In the genomic region with DNA sequence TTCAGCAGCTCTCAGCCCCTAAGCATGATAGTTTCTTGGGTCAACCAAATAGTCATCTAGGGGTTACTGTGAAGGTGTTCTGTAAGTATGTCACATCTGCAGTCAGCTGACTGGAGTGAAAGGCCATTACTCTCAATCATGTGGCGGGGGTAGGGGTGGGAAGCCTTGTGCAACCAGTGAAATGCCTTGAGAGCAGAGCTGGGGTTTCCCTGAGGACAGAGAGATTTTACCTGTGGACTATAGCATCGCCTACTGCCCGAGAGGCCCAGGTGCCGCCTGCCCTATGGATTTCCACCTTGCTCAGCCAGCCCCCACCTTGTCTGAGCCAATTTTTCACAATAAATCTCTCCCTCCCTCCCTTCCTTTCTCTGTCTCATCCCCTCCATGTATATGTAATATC, we compare ENCODE assay signal across 23 cellular contexts. TPM values are rescaled to one million over a fixed set of nuclear protein-coding genes. Genes with fewer than 3 reads are reported as not detected.
"Had no signal": no experiment of that assay in that cellular context is flagged by ENCODE, and none has a peak within 500 bp of the region (broad histone marks: within the 10 kb centered on the region; RNA-seq: fewer than 3 reads in every experiment).

No MANE protein-coding gene starts in this region.

- H3K4me1 ChIP-seq: gastrocnemius medialis, tibial nerve, uterus had no signal

- H3K4me3 ChIP-seq: esophagus muscularis mucosa, gastrocnemius medialis, left lung, pancreas, skin epidermis, tibial nerve, uterus had no signal

- H3K27me3 Mint-ChIP-seq: stimulated activated naive CD8-positive, alpha-beta T cell treated with anti-CD3 and anti-CD28 coated beads, Interleukin-15, amount 100 ng/mL, for 72 hours had no signal

- H3K27ac Mint-ChIP-seq: activated CD4-positive, alpha-beta T cell treated with anti-CD3 and anti-CD28 coated beads, Interleukin-2, amount 10 ng/mL, durations not matched to agents 7 days and 5 days; activated CD8-positive, alpha-beta T cell treated with anti-CD3 and anti-CD28 coated beads, Interleukin-2, amount 10 ng/mL, durations not matched to agents 7 days and 5 days; activated naive CD4-positive, alpha-beta T cell treated with anti-CD3 and anti-CD28 coated beads, Interleukin-2, amount 50 U/mL, for 72 hours; stimulated activated effector memory CD8-positive, alpha-beta T cell treated with anti-CD3 and anti-CD28 coated beads, Interleukin-12 subunit alpha, Interleukin-12 subunit beta, amount 100 ng/mL, for 72 hours; stimulated activated naive CD8-positive, alpha-beta T cell treated with anti-CD3 and anti-CD28 coated beads, Interleukin-15, amount 100 ng/mL, for 72 hours; T-cell; T-helper 2 cell treated with Interferon-gamma antibody and Interleukin-4, amounts not matched to agents 5 μg/mL and 100 μg/mL, for 36 hours had no signal

- DNase-seq: activated CD4-positive, alpha-beta T cell treated with anti-CD3 and anti-CD28 coated beads, Interleukin-2, amount 10 ng/mL, durations not matched to agents 7 days and 5 days; activated CD4-positive, CD25-positive, alpha-beta regulatory T cell treated with anti-CD3 and anti-CD28 coated beads, Interleukin-2, amount 50 U/mL, for 72 hours; activated CD8-positive, alpha-beta T cell treated with anti-CD3 and anti-CD28 coated beads, Interleukin-2, amount 10 ng/mL, durations not matched to agents 7 days and 5 days; activated gamma-delta T cell treated with Interleukin-2 at 50 U/mL for 16 hours; brain microvascular endothelial cell; central memory CD4-positive, alpha-beta T cell; gastrocnemius medialis; pancreas; stimulated activated CD4-positive, alpha-beta T cell treated with anti-CD3 and anti-CD28 coated beads, Interleukin-1b, Interleukin-23, amount 100 ng/mL, for 48 hours; stimulated activated naive CD8-positive, alpha-beta T cell treated with anti-CD3 and anti-CD28 coated beads, Interleukin-15, amount 100 ng/mL, for 72 hours; T-cell; uterus had no signal

- FAIRE-seq: colon, islet of Langerhans, pancreas had no signal

- H3K27ac ChIP-seq: brain microvascular endothelial cell, esophagus muscularis mucosa, gastrocnemius medialis, left lung, neutrophil, pancreas, tibial nerve, uterus had no signal

- H3K27me3 ChIP-seq: brain microvascular endothelial cell, esophagus muscularis mucosa, gastrocnemius medialis, left lung, neutrophil, pancreas, tibial nerve, uterus had no signal

- H3K9me3 ChIP-seq: gastrocnemius medialis, left lung, neutrophil, pancreas, tibial nerve, uterus had no signal

- H3K9me3 Mint-ChIP-seq: activated naive CD4-positive, alpha-beta T cell treated with anti-CD3 and anti-CD28 coated beads, Interleukin-2, amount 50 U/mL, for 72 hours; stimulated activated effector memory CD8-positive, alpha-beta T cell treated with anti-CD3 and anti-CD28 coated beads, Interleukin-12 subunit alpha, Interleukin-12 subunit beta, amount 100 ng/mL, for 72 hours; stimulated activated naive CD8-positive, alpha-beta T cell treated with anti-CD3 and anti-CD28 coated beads, Interleukin-15, amount 100 ng/mL, for 72 hours; T-helper 2 cell treated with Interferon-gamma antibody and Interleukin-4, amounts not matched to agents 5 μg/mL and 100 μg/mL, for 36 hours had no signal

- H3K36me3 ChIP-seq: brain microvascular endothelial cell, esophagus muscularis mucosa, gastrocnemius medialis, left lung, neutrophil, pancreas, tibial nerve, uterus had no signal

- ATAC-seq: activated CD8-positive, alpha-beta T cell treated with anti-CD3 and anti-CD28 coated beads, Interleukin-2, amount 10 ng/mL, durations not matched to agents 7 days and 5 days; activated naive CD4-positive, alpha-beta T cell treated with anti-CD3 and anti-CD28 coated beads, Interleukin-2, amount 50 U/mL, for 72 hours; gastrocnemius medialis; stimulated activated effector memory CD8-positive, alpha-beta T cell treated with anti-CD3 and anti-CD28 coated beads, Interleukin-12 subunit alpha, Interleukin-12 subunit beta, amount 100 ng/mL, for 72 hours; stimulated activated naive CD8-positive, alpha-beta T cell treated with anti-CD3 and anti-CD28 coated beads, Interleukin-15, amount 100 ng/mL, for 72 hours; T-cell had no signal

- H3K4me1 Mint-ChIP-seq: activated CD4-positive, alpha-beta T cell treated with anti-CD3 and anti-CD28 coated beads, Interleukin-2, amount 10 ng/mL, durations not matched to agents 7 days and 5 days; nephron; stimulated activated effector memory CD8-positive, alpha-beta T cell treated with anti-CD3 and anti-CD28 coated beads, Interleukin-12 subunit alpha, Interleukin-12 subunit beta, amount 100 ng/mL, for 72 hours; stimulated activated naive CD8-positive, alpha-beta T cell treated with anti-CD3 and anti-CD28 coated beads, Interleukin-15, amount 100 ng/mL, for 72 hours had no signal

- H3K4me3 Mint-ChIP-seq: activated CD4-positive, alpha-beta T cell treated with anti-CD3 and anti-CD28 coated beads, Interleukin-2, amount 10 ng/mL, durations not matched to agents 7 days and 5 days; activated CD8-positive, alpha-beta T cell treated with anti-CD3 and anti-CD28 coated beads, Interleukin-2, amount 10 ng/mL, durations not matched to agents 7 days and 5 days; nephron; stimulated activated effector memory CD8-positive, alpha-beta T cell treated with anti-CD3 and anti-CD28 coated beads, Interleukin-12 subunit alpha, Interleukin-12 subunit beta, amount 100 ng/mL, for 72 hours; stimulated activated naive CD8-positive, alpha-beta T cell treated with anti-CD3 and anti-CD28 coated beads, Interleukin-15, amount 100 ng/mL, for 72 hours; T-cell; T-helper 2 cell treated with Interferon-gamma antibody and Interleukin-4, amounts not matched to agents 5 μg/mL and 100 μg/mL, for 36 hours had no signal

RNA-seq across cellular contexts. Expression of gene CYS1, which starts 57.7 kb away (rescaled TPM):
- total RNA-seq: activated naive CD4-positive, alpha-beta T cell treated with anti-CD3 and anti-CD28 coated beads, Interleukin-2, amount 50 U/mL, for 72 hours; T-cell had no signal
